Comparison of ENCODE assay signal across 8 cellular contexts in the genomic region with DNA sequence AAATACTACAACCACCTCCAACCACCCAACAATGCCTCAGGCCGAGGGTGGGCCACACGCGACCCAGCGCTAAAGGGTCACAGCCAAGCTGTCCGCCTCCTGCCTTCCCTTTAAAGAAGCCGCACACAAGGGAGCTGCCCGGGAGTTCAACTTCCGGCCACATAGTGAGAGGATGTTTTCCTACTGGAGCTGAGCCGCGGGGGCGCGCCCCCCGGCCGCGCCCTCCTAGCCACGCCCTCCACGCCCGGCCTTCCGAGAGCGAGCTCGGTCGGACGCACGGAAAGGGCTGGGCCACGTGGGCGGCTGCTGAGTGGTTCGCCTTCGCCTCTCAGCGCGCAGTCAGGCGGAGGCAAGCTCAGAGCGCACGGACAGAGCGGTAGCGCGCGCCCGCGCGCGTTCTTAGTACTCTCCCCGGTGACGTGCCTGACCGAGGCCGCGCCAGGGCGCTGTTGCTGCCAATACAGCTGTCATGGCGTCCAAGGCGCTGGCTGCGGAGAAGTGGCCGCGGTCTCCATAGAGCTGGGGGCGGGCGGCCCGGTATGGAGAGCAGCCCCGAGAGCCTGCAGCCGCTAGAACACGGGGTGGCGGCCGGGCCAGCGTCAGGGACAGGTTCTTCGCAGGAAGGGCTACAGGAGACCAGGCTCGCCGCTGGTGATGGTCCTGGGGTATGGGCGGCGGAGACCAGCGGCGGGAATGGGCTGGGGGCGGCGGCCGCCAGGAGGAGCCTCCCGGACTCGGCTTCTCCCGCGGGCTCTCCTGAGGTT. TPM values are rescaled to one million over a fixed set of nuclear protein-coding genes. Genes with fewer than 3 reads are reported as not detected.
A peak's percentile ranks its signal among the peaks of the same experiment; 100 is the strongest.
DNase-seq lines count a peak whose midpoint lies in the region; ATAC-seq, FAIRE-seq and TF ChIP-seq lines count a peak whose summit lies in the region.

A gene with protein sequence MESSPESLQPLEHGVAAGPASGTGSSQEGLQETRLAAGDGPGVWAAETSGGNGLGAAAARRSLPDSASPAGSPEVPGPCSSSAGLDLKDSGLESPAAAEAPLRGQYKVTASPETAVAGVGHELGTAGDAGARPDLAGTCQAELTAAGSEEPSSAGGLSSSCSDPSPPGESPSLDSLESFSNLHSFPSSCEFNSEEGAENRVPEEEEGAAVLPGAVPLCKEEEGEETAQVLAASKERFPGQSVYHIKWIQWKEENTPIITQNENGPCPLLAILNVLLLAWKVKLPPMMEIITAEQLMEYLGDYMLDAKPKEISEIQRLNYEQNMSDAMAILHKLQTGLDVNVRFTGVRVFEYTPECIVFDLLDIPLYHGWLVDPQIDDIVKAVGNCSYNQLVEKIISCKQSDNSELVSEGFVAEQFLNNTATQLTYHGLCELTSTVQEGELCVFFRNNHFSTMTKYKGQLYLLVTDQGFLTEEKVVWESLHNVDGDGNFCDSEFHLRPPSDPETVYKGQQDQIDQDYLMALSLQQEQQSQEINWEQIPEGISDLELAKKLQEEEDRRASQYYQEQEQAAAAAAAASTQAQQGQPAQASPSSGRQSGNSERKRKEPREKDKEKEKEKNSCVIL (plus strand): TSS at position 446 of the 764 bp plus-strand sequence. CDS start 94 bp downstream, at position 540.

- TF ChIP-seq CTCF in DOHH2 (IDR thresholded peaks at IDR 0.05; ENCODE audit: low read depth, low read length, poor library complexity, severe bottlenecking), result peak; percentile 37
- peak in 2 of 3 experiments; percentile 10 to 15 for TF ChIP-seq CTCF in esophagus muscularis mucosa (IDR thresholded peaks at IDR 0.05)

- peak within 1 kb of the TSS; percentile 82 for H3K27ac Mint-ChIP-seq in activated T-cell treated with anti-CD3 and anti-CD28 coated beads, Interleukin-2, amount 50 U/mL, for 72 hours

- peaks cover 2 to 3% of the 10 kb centered on the region in 2 donors for H3K36me3 Mint-ChIP-seq in activated T-cell treated with anti-CD3 and anti-CD28 coated beads, Interleukin-2, amount 50 U/mL, for 72 hours (ENCODE audit: insufficient read depth in 2 of 2)

- H3K4me3 Mint-ChIP-seq in activated T-cell treated with anti-CD3 and anti-CD28 coated beads, Interleukin-2, amount 50 U/mL, for 72 hours, result no peak within 1 kb of the TSS

- peaks cover 28% of the 10 kb centered on the region for H3K79me2 ChIP-seq in DOHH2 (ENCODE audit: control insufficient read depth, low read length)

- peak; percentile 35 for TF ChIP-seq POLR2A in esophagus muscularis mucosa (IDR thresholded peaks at IDR 0.05; ENCODE audit: low read depth)

- DNase-seq in RCC 7860 (ENCODE audit: low spot score) (peak; percentile 94), esophagus muscularis mucosa (ENCODE audit: extremely low spot score) (peak; percentile 99)
- peak; percentile 96 to 97 for DNase-seq in activated T-cell treated with anti-CD3 and anti-CD28 coated beads, Interleukin-2, amount 50 U/mL, for 72 hours
- peak; percentile 85 to 94 for DNase-seq in stimulated activated CD8-positive, alpha-beta memory T cell treated with anti-CD3 and anti-CD28 coated beads, Interleukin-7, amount 100 ng/mL, for 4 hours (ENCODE audit: low read depth in 2 of 2)

- no peaks in the 10 kb centered on the region for H3K9me3 Mint-ChIP-seq in activated T-cell treated with anti-CD3 and anti-CD28 coated beads, Interleukin-2, amount 50 U/mL, for 72 hours

- no peak for TF ChIP-seq EP300 in esophagus muscularis mucosa (IDR thresholded peaks at IDR 0.05)

- H3K27ac ChIP-seq in DOHH2 (ENCODE audit: low read depth, low read length) (peak within 1 kb of the TSS; percentile 51), KOPT-K1 (ENCODE audit: low read depth, low read length, poor library complexity, severe bottlenecking) (peak within 1 kb of the TSS; percentile 79), esophagus muscularis mucosa (replicated peaks in 1 of 4) (peak within 1 kb of the TSS; percentile 99), muscle layer of duodenum (ENCODE audit: low read length) (peak within 1 kb of the TSS; percentile 95)

- no peaks in the 10 kb centered on the region for H3K9me2 ChIP-seq in DOHH2 (replicated peaks; ENCODE audit: control insufficient read depth, low read length)

- H3K4me3 ChIP-seq in DOHH2 (ENCODE audit: low read length) (peak within 1 kb of the TSS; percentile 95), esophagus muscularis mucosa (peak within 1 kb of the TSS; percentile 90 to 98 (median 96)), muscle layer of duodenum (ENCODE audit: low read depth in 1 of 2, low read length in 2 of 2) (peak within 1 kb of the TSS; percentile 87 to 98)

- H3K27me3 ChIP-seq in DOHH2 (ENCODE audit: control insufficient read depth, low read length) (no peaks in the 10 kb centered on the region), esophagus muscularis mucosa (no peaks in the 10 kb centered on the region), muscle layer of duodenum (ENCODE audit: low read depth, low read length) (no peaks in the 10 kb centered on the region)

- 0% methylated on average over 8 of the region's 75 CpGs for WGBS in esophagus muscularis mucosa

- no peaks in the 10 kb centered on the region for H3K27me3 Mint-ChIP-seq in activated T-cell treated with anti-CD3 and anti-CD28 coated beads, Interleukin-2, amount 50 U/mL, for 72 hours (ENCODE audit: low read depth)

- peak; percentile 75 for FAIRE-seq in RCC 7860 (lab: Jason Lieb, UNC)

- no peaks in the 10 kb centered on the region for H4K20me1 ChIP-seq in DOHH2 (ENCODE audit: control insufficient read depth, insufficient read depth, low read depth, low read length)

- H3K4me1 ChIP-seq in DOHH2 (ENCODE audit: control insufficient read depth, low read length), result peaks cover 36% of the 10 kb centered on the region
- H3K4me1 ChIP-seq in esophagus muscularis mucosa, result peaks cover 26 to 55% (median 50%) of the 10 kb centered on the region in 4 donors
- peaks cover 13 to 36% of the 10 kb centered on the region in 2 donors for H3K4me1 ChIP-seq in muscle layer of duodenum (ENCODE audit: control insufficient read depth in 1 of 2, insufficient read depth in 2 of 2, low read length in 2 of 2)

- H3K4me2 ChIP-seq in DOHH2 (ENCODE audit: low read length), result peak within 1 kb of the TSS; percentile 94

- H3F3A ChIP-seq in DOHH2 (ENCODE audit: control insufficient read depth, insufficient read depth), result peaks cover 4% of the 10 kb centered on the region; the same call in 1 of the 2 replicates

- H3K36me3 ChIP-seq in DOHH2 (ENCODE audit: control insufficient read depth, low read length) (peaks cover 6% of the 10 kb centered on the region), KOPT-K1 (ENCODE audit: insufficient read depth, low read length) (no peaks in the 10 kb centered on the region), esophagus muscularis mucosa (no peaks in the 10 kb centered on the region), muscle layer of duodenum (ENCODE audit: control insufficient read depth in 1 of 2, insufficient read depth in 2 of 2, low read length in 2 of 2) (no peaks in the 10 kb centered on the region)

- H3K4me1 Mint-ChIP-seq in activated T-cell treated with anti-CD3 and anti-CD28 coated beads, Interleukin-2, amount 50 U/mL, for 72 hours (ENCODE audit: low read depth), result peaks cover 8% of the 10 kb centered on the region

- ATAC-seq in GM21786 (IDR thresholded peaks at IDR 0.05; ENCODE audit: unreplicated experiment), result peak; percentile 90
- ATAC-seq in activated T-cell treated with anti-CD3 and anti-CD28 coated beads, Interleukin-2, amount 50 U/mL, for 72 hours (replicated peaks in 1 of 2), result peak; percentile 97

- intact Hi-C loops in esophagus muscularis mucosa (cut with DNase I), result loop anchor here (1.0 to 2.0 kb wide), 2 partner anchors 22 to 162 kb away; a partner anchor contains a TSS

- H3K9me3 ChIP-seq in DOHH2 (ENCODE audit: control insufficient read depth, insufficient read depth, low read length) (no peaks in the 10 kb centered on the region), KOPT-K1 (ENCODE audit: insufficient read depth, low read length, poor library complexity, severe bottlenecking) (no peaks in the 10 kb centered on the region), esophagus muscularis mucosa (no peaks in the 10 kb centered on the region), muscle layer of duodenum (ENCODE audit: control insufficient read depth in 1 of 2, low read length in 2 of 2) (no peaks in the 10 kb centered on the region)

RNA-seq across cellular contexts. Expression of the gene that starts here (rescaled TPM):
- 10 to 100 TPM; 10.6 to 12.3 TPM for total RNA-seq in activated T-cell treated with anti-CD3 and anti-CD28 coated beads, Interleukin-2, amount 50 U/mL, for 72 hours
- total RNA-seq in esophagus muscularis mucosa, result 10 to 100 TPM; 26.6 to 38.2 (median 29.2) TPM

Comparison
In these comparisons a context has a peak if more than half of its experiments do, and no peak if none do; other contexts are left out.
1. Peak in every context shown above with its lines: DNase-seq, ATAC-seq, H3K4me3 ChIP-seq and H3K27ac ChIP-seq.